In genomic region chr3:161420746-161421145, GRCh38 we compare ENCODE assay signal across 11 cellular contexts. TPM values are rescaled to one million over a fixed set of nuclear protein-coding genes. Genes with fewer than 3 reads are reported as not detected.
DNase-seq lines count a peak whose midpoint lies in the region; ATAC-seq and TF ChIP-seq lines count a peak whose summit lies in the region.
"Had no signal": no experiment of that assay in that cellular context is flagged by ENCODE, and none has a peak within 500 bp of the region (broad histone marks: within the 10 kb centered on the region; RNA-seq: fewer than 3 reads in every experiment).

No MANE protein-coding gene starts in this region.

- H3K4me1 Mint-ChIP-seq in endothelial cell (ENCODE audit: unreplicated experiment), result peaks cover 14% of the 10 kb centered on the region

- H3K9me3 ChIP-seq in mucosa of descending colon (no peaks in the 10 kb centered on the region), ovary (no peaks in the 10 kb centered on the region)

- no peaks in the 10 kb centered on the region for H3K36me3 ChIP-seq in mucosa of descending colon (ENCODE audit: low read depth)
- H3K36me3 ChIP-seq in ovary, result no peaks in the 10 kb centered on the region

- ATAC-seq in mucosa of descending colon (peak; percentile 43), GM19023 (IDR thresholded peaks at IDR 0.05; ENCODE audit: unreplicated experiment) (no peak)

- H3K4me3 ChIP-seq in mucosa of descending colon (no peak overlapping the region), ovary (no peak overlapping the region)

- H3K9me3 Mint-ChIP-seq in endothelial cell (ENCODE audit: unreplicated experiment), result no peaks in the 10 kb centered on the region
- H3K9me3 Mint-ChIP-seq: activated T-helper 1 cell treated with anti-CD3 and anti-CD28 coated beads, Interleukin-12 subunit alpha, Interleukin-12 subunit beta, Interleukin-2, Interleukin-4 antibody, amounts not matched to agents 30 ng/mL and 10 ng/mL and 1 ng/mL, durations not matched to agents 14 hours and 24 hours and 36 hours; T-helper 1 cell treated with Interleukin-12 subunit alpha and Interleukin-12 subunit beta and Interleukin-4 antibody, amounts not matched to agents 30 μg/mL and 1 μg/mL, for 36 hours had no signal

- peak overlapping the region; percentile 33 for H3K4me3 Mint-ChIP-seq in endothelial cell (ENCODE audit: unreplicated experiment)
- H3K4me3 Mint-ChIP-seq: activated T-helper 1 cell treated with anti-CD3 and anti-CD28 coated beads, Interleukin-12 subunit alpha, Interleukin-12 subunit beta, Interleukin-2, Interleukin-4 antibody, amounts not matched to agents 30 ng/mL and 10 ng/mL and 1 ng/mL, durations not matched to agents 14 hours and 24 hours and 36 hours; T-helper 1 cell treated with Interleukin-12 subunit alpha and Interleukin-12 subunit beta and Interleukin-4 antibody, amounts not matched to agents 30 μg/mL and 1 μg/mL, for 36 hours had no signal

- TF ChIP-seq CTCF in endothelial cell (IDR thresholded peaks at IDR 0.05; ENCODE audit: unreplicated experiment) (no peak), mucosa of descending colon (IDR thresholded peaks at IDR 0.05) (no peak), ovary (IDR thresholded peaks at IDR 0.05) (no peak)

- peak overlapping the region; percentile 43 for H3K27ac Mint-ChIP-seq in endothelial cell (ENCODE audit: unreplicated experiment)
- H3K27ac Mint-ChIP-seq: activated T-helper 1 cell treated with anti-CD3 and anti-CD28 coated beads, Interleukin-12 subunit alpha, Interleukin-12 subunit beta, Interleukin-2, Interleukin-4 antibody, amounts not matched to agents 30 ng/mL and 10 ng/mL and 1 ng/mL, durations not matched to agents 14 hours and 24 hours and 36 hours; T-helper 1 cell treated with Interleukin-12 subunit alpha and Interleukin-12 subunit beta and Interleukin-4 antibody, amounts not matched to agents 30 μg/mL and 1 μg/mL, for 36 hours had no signal

- H3K4me1 ChIP-seq in mucosa of descending colon (ENCODE audit: low read depth) (peaks cover 1% of the 10 kb centered on the region), ovary (ENCODE audit: insufficient read depth) (no peaks in the 10 kb centered on the region)

- 19 to 43% (median 22%) methylated on average over 8 of the region's 8 CpGs for WGBS in ovary, 3 donors

- no peak for TF ChIP-seq POLR2A in ovary (IDR thresholded peaks at IDR 0.05)

- H3K27me3 ChIP-seq in ovary, result no peaks in the 10 kb centered on the region

- no peaks in the 10 kb centered on the region for H3K27me3 Mint-ChIP-seq in endothelial cell (ENCODE audit: unreplicated experiment)

- DNase-seq in H4 (ENCODE audit: low spot score) (peak; percentile 50), NCI-H510A (lab: John Stamatoyannopoulos, UW) (peak; percentile 32), endothelial cell (ENCODE audit: low spot score) (peak; percentile 16), mucosa of descending colon (no peak), amygdala (lab: John Stamatoyannopoulos, UW) (no peak), ovary (no peak)
- DNase-seq in stimulated activated CD4-positive, alpha-beta T cell treated with anti-CD3 and anti-CD28 coated beads, Interleukin-1b, Interleukin-23, amount 100 ng/mL, for 48 hours, result no peak

- no peak overlapping the region for H3K27ac ChIP-seq in ovary

- intact Hi-C loops in mucosa of descending colon (cut with DNase I, micrococcal nuclease) (loop anchor here (5.0 to 10.0 kb wide), 2 partner anchors 146 to 148 kb away; no protein-coding TSS in a partner anchor), ovary (cut with DNase I) (loop anchor here in 2 of 4 donors (10.0 kb wide), 2 partner anchors 716 to 726 kb away; no protein-coding TSS in a partner anchor)

- TF ChIP-seq EP300 in ovary (IDR thresholded peaks at IDR 0.05), result no peak

- H3K36me3 Mint-ChIP-seq in endothelial cell (ENCODE audit: low read depth, unreplicated experiment), result no peaks in the 10 kb centered on the region

RNA-seq across cellular contexts. Expression of gene SPTSSB, which starts 49.4 kb away (rescaled TPM):
- not detected in 2 replicates for total RNA-seq in H4 (2014; rRNA removed; shearing (Covaris generic))
- not detected for total RNA-seq in endothelial cell (ENCODE audit: unreplicated experiment)
- total RNA-seq in mucosa of descending colon, result 1 to 10 TPM in 1 of 3 donors, under 1 TPM in 2; 0.65 to 1.9 (median 0.66) TPM
- total RNA-seq in ovary, result 1 to 10 TPM in 1 of 7 donors, under 1 TPM in 2, not detected in 4; 0.23 to 1.4 (median 0.46) TPM
- polyA plus RNA-seq in ovary, result 1 to 10 TPM in 1 of 2 donors, under 1 TPM in 1; 0.07 to 2.5 TPM
- total RNA-seq: activated T-helper 1 cell treated with anti-CD3 and anti-CD28 coated beads, Interleukin-12 subunit alpha, Interleukin-12 subunit beta, Interleukin-2, Interleukin-4 antibody, amounts not matched to agents 30 ng/mL and 10 ng/mL and 1 ng/mL, durations not matched to agents 14 hours and 24 hours and 36 hours; myocyte had no signal

Comparison
In these comparisons a context has a peak if more than half of its experiments do, and no peak if none do; other contexts are left out.
1. DNase-seq: peak in H4 (single experiment), NCI-H510A (single experiment) and endothelial cell (single experiment); none in mucosa of descending colon (0 of 3), amygdala (0 of 56), ovary (0 of 5) and stimulated activated CD4-positive, alpha-beta T cell treated with anti-CD3 and anti-CD28 coated beads, Interleukin-1b, Interleukin-23, amount 100 ng/mL, for 48 hours (single experiment).